In the genomic region with DNA sequence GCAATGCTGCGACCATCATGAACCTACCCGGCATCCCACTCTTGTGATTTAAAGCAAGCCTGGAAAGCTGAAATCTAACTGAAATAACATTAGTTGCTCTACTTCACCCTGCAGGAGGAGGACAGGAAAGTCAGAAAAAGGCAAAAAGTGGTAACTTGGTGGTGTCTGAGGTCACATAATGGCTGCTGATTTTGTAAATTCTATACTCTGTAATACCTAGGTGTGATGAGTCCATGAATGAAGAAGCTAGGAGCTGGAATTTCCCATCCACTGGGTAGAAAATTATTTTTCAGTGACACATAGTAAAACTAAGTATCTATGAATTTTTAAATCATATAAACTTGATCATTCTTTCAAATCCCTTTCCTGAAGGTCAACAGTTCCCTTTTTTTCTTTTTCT, we compare ENCODE assay signal across 1 cellular context.
TF ChIP-seq lines count a peak whose summit lies in the region.

No MANE protein-coding gene starts in this region.

TF ChIP-seq in GM12878, 131 proteins besides CTCF, POLR2A, EP300 and RAD21 (continued from another document):
- TF ChIP-seq, protein P1, sequence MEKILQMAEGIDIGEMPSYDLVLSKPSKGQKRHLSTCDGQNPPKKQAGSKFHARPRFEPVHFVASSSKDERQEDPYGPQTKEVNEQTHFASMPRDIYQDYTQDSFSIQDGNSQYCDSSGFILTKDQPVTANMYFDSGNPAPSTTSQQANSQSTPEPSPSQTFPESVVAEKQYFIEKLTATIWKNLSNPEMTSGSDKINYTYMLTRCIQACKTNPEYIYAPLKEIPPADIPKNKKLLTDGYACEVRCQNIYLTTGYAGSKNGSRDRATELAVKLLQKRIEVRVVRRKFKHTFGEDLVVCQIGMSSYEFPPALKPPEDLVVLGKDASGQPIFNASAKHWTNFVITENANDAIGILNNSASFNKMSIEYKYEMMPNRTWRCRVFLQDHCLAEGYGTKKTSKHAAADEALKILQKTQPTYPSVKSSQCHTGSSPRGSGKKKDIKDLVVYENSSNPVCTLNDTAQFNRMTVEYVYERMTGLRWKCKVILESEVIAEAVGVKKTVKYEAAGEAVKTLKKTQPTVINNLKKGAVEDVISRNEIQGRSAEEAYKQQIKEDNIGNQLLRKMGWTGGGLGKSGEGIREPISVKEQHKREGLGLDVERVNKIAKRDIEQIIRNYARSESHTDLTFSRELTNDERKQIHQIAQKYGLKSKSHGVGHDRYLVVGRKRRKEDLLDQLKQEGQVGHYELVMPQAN (conservative IDR thresholded peaks at IDR 0.05) = no peak
- TF ChIP-seq TCF3 (IDR thresholded peaks at IDR 0.05; ENCODE audit: borderline replicate concordance, insufficient read depth, low read depth, low read length) (no peak), STAT3 (IDR thresholded peaks at IDR 0.05; ENCODE audit: low read depth, low read length) (no peak), MAX (IDR thresholded peaks at IDR 0.05; ENCODE audit: low read depth, low read length) (no peak), SREBF1 (IDR thresholded peaks at IDR 0.05; ENCODE audit: low read length) (no peak), MYB (IDR thresholded peaks at IDR 0.05; ENCODE audit: borderline replicate concordance, low read depth, low read length) (no peak), FOXM1 (IDR thresholded peaks at IDR 0.05; ENCODE audit: low read depth, low read length) (no peak), NBN (IDR thresholded peaks at IDR 0.05) (no peak), RELB (IDR thresholded peaks at IDR 0.05; ENCODE audit: low read depth) (no peak)
- TF ChIP-seq, protein P2, sequence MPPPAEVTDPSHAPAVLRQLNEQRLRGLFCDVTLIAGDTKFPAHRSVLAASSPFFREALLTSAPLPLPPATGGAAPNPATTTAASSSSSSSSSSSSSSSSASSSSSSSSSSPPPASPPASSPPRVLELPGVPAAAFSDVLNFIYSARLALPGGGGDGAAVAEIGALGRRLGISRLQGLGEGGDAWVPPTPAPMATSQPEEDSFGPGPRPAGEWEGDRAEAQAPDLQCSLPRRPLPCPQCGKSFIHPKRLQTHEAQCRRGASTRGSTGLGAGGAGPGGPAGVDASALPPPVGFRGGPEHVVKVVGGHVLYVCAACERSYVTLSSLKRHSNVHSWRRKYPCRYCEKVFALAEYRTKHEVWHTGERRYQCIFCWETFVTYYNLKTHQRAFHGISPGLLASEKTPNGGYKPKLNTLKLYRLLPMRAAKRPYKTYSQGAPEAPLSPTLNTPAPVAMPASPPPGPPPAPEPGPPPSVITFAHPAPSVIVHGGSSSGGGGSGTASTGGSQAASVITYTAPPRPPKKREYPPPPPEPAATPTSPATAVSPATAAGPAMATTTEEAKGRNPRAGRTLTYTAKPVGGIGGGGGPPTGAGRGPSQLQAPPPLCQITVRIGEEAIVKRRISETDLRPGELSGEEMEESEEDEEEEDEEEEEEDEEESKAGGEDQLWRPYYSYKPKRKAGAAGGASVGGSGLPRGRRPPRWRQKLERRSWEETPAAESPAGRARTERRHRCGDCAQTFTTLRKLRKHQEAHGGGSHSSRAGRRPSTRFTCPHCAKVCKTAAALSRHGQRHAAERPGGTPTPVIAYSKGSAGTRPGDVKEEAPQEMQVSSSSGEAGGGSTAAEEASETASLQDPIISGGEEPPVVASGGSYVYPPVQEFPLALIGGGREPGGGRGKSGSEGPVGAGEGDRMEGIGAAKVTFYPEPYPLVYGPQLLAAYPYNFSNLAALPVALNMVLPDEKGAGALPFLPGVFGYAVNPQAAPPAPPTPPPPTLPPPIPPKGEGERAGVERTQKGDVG (CRISPR knock-in tag; IDR thresholded peaks at IDR 0.05) = no peak
